32 cellular contexts compared by ENCODE assay signal in the genomic region with DNA sequence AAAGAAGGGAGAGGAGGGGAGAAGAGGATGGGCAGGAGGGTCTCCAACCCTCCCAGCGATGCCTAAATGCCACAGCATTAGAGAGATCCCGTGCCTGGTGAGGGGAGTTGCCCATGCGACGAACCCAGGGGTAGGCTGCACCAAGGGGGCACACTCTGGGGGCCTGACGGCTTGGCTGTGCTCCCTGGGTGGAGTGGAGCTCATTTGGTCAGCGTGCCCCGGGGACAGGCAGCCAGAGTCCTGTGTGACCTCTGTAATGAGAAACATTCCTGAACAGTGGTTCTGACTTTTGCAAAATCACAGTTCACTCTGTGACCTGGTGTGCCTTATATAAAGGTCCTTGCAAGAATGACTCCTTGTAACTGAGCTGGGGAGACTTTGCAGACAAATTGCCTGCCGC.
"Had no signal": no experiment of that assay in that cellular context is flagged by ENCODE, and none has a peak within 500 bp of the region (broad histone marks: within the 10 kb centered on the region; RNA-seq: fewer than 3 reads in every experiment).

No MANE protein-coding gene starts in this region.

- H3K4me3 ChIP-seq: adrenal gland, body of pancreas, breast epithelium had no signal

- H3K9me3 ChIP-seq: adrenal gland, body of pancreas, breast epithelium had no signal

- H3K4me1 ChIP-seq: adrenal gland, breast epithelium had no signal

- H3K36me3 ChIP-seq: adrenal gland, brain microvascular endothelial cell, breast epithelium had no signal

- H3K27ac ChIP-seq: adrenal gland, body of pancreas, brain microvascular endothelial cell, breast epithelium, VCaP had no signal

- ATAC-seq: activated CD8-positive, alpha-beta T cell treated with anti-CD3 and anti-CD28 coated beads for 36 hours; activated naive CD4-positive, alpha-beta T cell treated with anti-CD3 and anti-CD28 coated beads, Interleukin-2, amount 50 U/mL, for 72 hours; activated T-cell treated with anti-CD3 and anti-CD28 coated beads, Interleukin-2, amount 50 U/mL, for 4 hours; activated T-cell treated with anti-CD3 and anti-CD28 coated beads, Interleukin-2, amount 50 U/mL, for 72 hours; activated T-helper 17 cell treated with anti-CD3 and anti-CD28 coated beads, Interleukin-2, amount 50 U/mL, for 72 hours; body of pancreas had no signal

- DNase-seq: activated B cell treated with CpG ODN at 0.5 μM for 24 hours; activated CD4-positive, alpha-beta memory T cell treated with anti-CD3 and anti-CD28 coated beads for 36 hours; activated CD4-positive, alpha-beta T cell treated with anti-CD3 and anti-CD28 coated beads for 4 hours; activated CD4-positive, alpha-beta T cell treated with anti-CD3 and anti-CD28 coated beads, Interleukin-2, amount 10 ng/mL, durations not matched to agents 24 days and 14 days; activated CD4-positive, alpha-beta T cell treated with anti-CD3 and anti-CD28 coated beads, Interleukin-2, amount 50 U/mL, for 1 hour; activated CD4-positive, alpha-beta T cell treated with anti-CD3 and anti-CD28 coated beads, Interleukin-2, amount 50 U/mL, for 4 hours; activated CD4-positive, CD25-positive, alpha-beta regulatory T cell treated with anti-CD3 and anti-CD28 coated beads, Interleukin-2, amount 50 U/mL, for 72 hours; activated CD8-positive, alpha-beta memory T cell treated with anti-CD3 and anti-CD28 coated beads, Interleukin-2, amount 50 U/mL, for 4 hours; activated CD8-positive, alpha-beta T cell treated with anti-CD3 and anti-CD28 coated beads for 36 hours; activated effector memory CD4-positive, alpha-beta T cell treated with anti-CD3 and anti-CD28 coated beads, Interleukin-2, amount 50 U/mL, for 16 hours; activated gamma-delta T cell treated with Interleukin-2 at 50 U/mL for 16 hours; activated naive CD4-positive, alpha-beta T cell; activated naive CD4-positive, alpha-beta T cell treated with anti-CD3 and anti-CD28 coated beads for 36 hours; activated naive CD4-positive, alpha-beta T cell treated with anti-CD3 and anti-CD28 coated beads, Interleukin-2, amount 50 U/mL, for 16 hours; activated naive CD8-positive, alpha-beta T cell treated with anti-CD3 and anti-CD28 coated beads for 36 hours; activated T-cell treated with anti-CD3 and anti-CD28 coated beads for 4 hours; activated T-cell treated with anti-CD3 and anti-CD28 coated beads, Interleukin-2, amount 50 U/mL, for 1 hour; activated T-cell treated with anti-CD3 and anti-CD28 coated beads, Interleukin-2, amount 50 U/mL, for 4 hours; activated T-cell treated with anti-CD3 and anti-CD28 coated beads, Interleukin-2, amount 50 U/mL, for 72 hours; adrenal gland; amniotic stem cell; aorta; body of pancreas; brain microvascular endothelial cell; central memory CD4-positive, alpha-beta T cell; T-helper 1 cell; T-helper 2 cell; T-helper 9 cell had no signal
